In genomic region chr1:110339427-110340206, GRCh38 we compare ENCODE assay signal across 8 cellular contexts. TPM values are rescaled to one million over a fixed set of nuclear protein-coding genes. Genes with fewer than 3 reads are reported as not detected.
DNase-seq lines count a peak whose midpoint lies in the region; FAIRE-seq and TF ChIP-seq lines count a peak whose summit lies in the region.

No MANE protein-coding gene starts in this region.

- peak overlapping the region; percentile 94 for H3K27ac ChIP-seq in layer of hippocampus (ENCODE audit: low read depth, low read length)

- H3K4me3 ChIP-seq in GM12865 (ENCODE audit: low read depth, low read length) (peak overlapping the region; percentile 74), bronchial epithelial cell (ENCODE audit: low read depth, low read length) (peak overlapping the region; percentile 97)

- peak; percentile 33 for TF ChIP-seq CTCF in GM12865 (IDR thresholded peaks at IDR 0.05; ENCODE audit: insufficient read depth, low read depth, low read length, missing control alignments)
- TF ChIP-seq CTCF in bronchial epithelial cell (IDR thresholded peaks at IDR 0.05; ENCODE audit: insufficient read depth, low read length, severe bottlenecking): peak; percentile 53

- H3K27me3 ChIP-seq in bronchial epithelial cell (ENCODE audit: control insufficient read depth, insufficient read depth, low read length) (no peaks in the 10 kb centered on the region), layer of hippocampus (ENCODE audit: control insufficient read depth, insufficient read depth, low read length) (no peaks in the 10 kb centered on the region)

- peaks cover 15% of the 10 kb centered on the region for H3K36me3 ChIP-seq in bronchial epithelial cell (ENCODE audit: control insufficient read depth, insufficient read depth, low read length)

- DNase-seq in GM12865 (ENCODE audit: low read depth) (peak; percentile 83), HS-27A (ENCODE audit: low read depth) (peak; percentile 26), T-helper 2 cell (peak; percentile 24 to 69 (median 42)), bronchial epithelial cell (ENCODE audit: low read depth) (peak; percentile 22), MV-4-11 (lab: John Stamatoyannopoulos, UW) (no peak), ecto neural progenitor cell (ENCODE audit: low spot score) (no peak)
- peak; percentile 41 to 42 for DNase-seq in stimulated activated CD4-positive, alpha-beta T cell treated with anti-CD3 and anti-CD28 coated beads, Interleukin-4, amount 100 ng/mL, for 48 hours (ENCODE audit: low read depth in 2 of 2)

- no peak for FAIRE-seq in bronchial epithelial cell (lab: Jason Lieb, UNC)

RNA-seq across cellular contexts. Expression of gene RBM15, which starts 0.4 kb away (rescaled TPM):
- 33.4 and 37.1 TPM in 2 replicates for total RNA-seq in bronchial epithelial cell

RNA-seq across cellular contexts. Expression of gene SLC16A4, which starts 51.2 kb away (rescaled TPM):
- total RNA-seq in bronchial epithelial cell: 34.2 and 101 TPM in 2 replicates

Comparison
In these comparisons a context has a peak if more than half of its experiments do, and no peak if none do; other contexts are left out.
1. DNase-seq: peak in GM12865 (single experiment), HS-27A (single experiment), T-helper 2 cell (5 of 5), bronchial epithelial cell (single experiment) and stimulated activated CD4-positive, alpha-beta T cell treated with anti-CD3 and anti-CD28 coated beads, Interleukin-4, amount 100 ng/mL, for 48 hours (2 of 2); none in MV-4-11 (single experiment) and ecto neural progenitor cell (single experiment).